In the genomic region with DNA sequence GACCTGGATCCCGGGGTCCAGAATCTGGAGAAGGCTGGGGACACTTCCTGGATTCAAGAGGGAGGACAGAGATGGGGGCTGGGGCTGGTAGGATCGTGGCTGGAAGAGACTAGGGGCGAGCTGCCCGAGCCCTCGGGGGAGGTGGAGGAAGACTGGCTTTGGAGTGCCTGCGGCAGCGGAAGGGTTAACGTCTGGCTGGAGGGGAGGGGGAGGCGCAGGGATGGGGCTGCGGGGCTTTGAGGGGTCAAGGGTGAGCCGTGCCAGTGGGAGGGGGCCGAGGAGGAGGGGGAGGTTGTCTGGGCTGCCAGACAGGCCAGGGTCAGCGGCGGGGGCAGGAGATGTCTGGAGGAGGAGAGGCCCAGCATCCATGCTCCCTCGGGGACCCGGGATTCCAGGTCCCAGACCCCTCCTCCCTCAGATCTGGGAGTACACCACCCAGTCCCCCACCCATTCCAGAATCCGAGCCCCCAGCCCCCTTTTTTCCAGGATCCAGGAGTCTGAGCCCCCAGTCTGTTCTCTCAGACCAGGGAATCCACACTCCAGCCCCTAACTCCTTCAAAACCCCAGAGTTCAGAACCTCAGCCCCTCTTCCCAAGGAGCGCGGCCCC, we compare ENCODE assay signal across 8 cellular contexts. TPM values are rescaled to one million over a fixed set of nuclear protein-coding genes. Genes with fewer than 3 reads are reported as not detected.
DNase-seq lines count a peak whose midpoint lies in the region; ATAC-seq and TF ChIP-seq lines count a peak whose summit lies in the region.

No MANE protein-coding gene starts in this region.

- no peak for ATAC-seq in HG03135 (IDR thresholded peaks at IDR 0.05; ENCODE audit: unreplicated experiment)
- no peak for ATAC-seq in HG02571 (IDR thresholded peaks at IDR 0.05; ENCODE audit: unreplicated experiment)

- H3K27ac ChIP-seq in liver (ENCODE audit: low read depth in 1 of 2, low read length in 2 of 2) (peak overlapping the region; percentile 74 to 81), suprapubic skin (peak overlapping the region; percentile 97)

- peaks cover 0 to 8% (median 1%) of the 10 kb centered on the region in 4 donors for H3K27me3 ChIP-seq in liver (ENCODE audit: control insufficient read depth in 4 of 4, insufficient read depth in 4 of 4, low read length in 3 of 4)
- no peaks in the 10 kb centered on the region for H3K27me3 ChIP-seq in suprapubic skin

- no peak for TF ChIP-seq RAD21 in liver (IDR thresholded peaks at IDR 0.05)

- no peaks in the 10 kb centered on the region for H3K36me3 ChIP-seq in liver (ENCODE audit: control insufficient read depth in 4 of 4, insufficient read depth in 3 of 4, low read depth in 1 of 4, low read length in 3 of 4)
- H3K36me3 ChIP-seq in suprapubic skin = peaks cover 13% of the 10 kb centered on the region

- peaks cover 0 to 6% (median 1%) of the 10 kb centered on the region in 4 donors for H3K4me1 ChIP-seq in liver (ENCODE audit: control insufficient read depth in 4 of 4, insufficient read depth in 4 of 4, low read length in 3 of 4)
- H3K4me1 ChIP-seq in suprapubic skin = peaks cover 53% of the 10 kb centered on the region

- H3K9me3 ChIP-seq in liver (ENCODE audit: control insufficient read depth in 4 of 4, low read length in 3 of 4) (no peaks in the 10 kb centered on the region), suprapubic skin (no peaks in the 10 kb centered on the region)

- DNase-seq in EL = peak; percentile 47
- DNase-seq in NCI-H82 (lab: John Stamatoyannopoulos, UW) = peak; percentile 46
- DNase-seq in cerebellar cortex (ENCODE audit: low spot score) = peak; percentile 42
- no peak for DNase-seq in suprapubic skin (ENCODE audit: low spot score in 2 of 2)
- no peak for DNase-seq in MV-4-11 (lab: John Stamatoyannopoulos, UW)

- no peak for TF ChIP-seq EP300 in suprapubic skin (IDR thresholded peaks at IDR 0.05)

- H3K4me3 ChIP-seq in liver (ENCODE audit: low read depth in 1 of 3, low read length in 3 of 3) = peak overlapping the region; percentile 17 to 54 (median 21)
- H3K4me3 ChIP-seq in suprapubic skin = peak overlapping the region; percentile 80

- TF ChIP-seq POLR2A in suprapubic skin (IDR thresholded peaks at IDR 0.05) = no peak

- WGBS in liver = 2% methylated on average over 19 of the region's 19 CpGs
- WGBS in suprapubic skin = 3% methylated on average over 17 of the region's 19 CpGs

- peak overlapping the region in 1 of 2 donors; percentile 34 for H3K9ac ChIP-seq in liver (ENCODE audit: low read depth in 1 of 2, low read length in 2 of 2)

- TF ChIP-seq CTCF in liver (IDR thresholded peaks at IDR 0.05; ENCODE audit: low read depth, low read length, missing input control) (no peak), suprapubic skin (IDR thresholded peaks at IDR 0.05) (no peak)

TF ChIP-seq in liver, 16 proteins besides CTCF, POLR2A, EP300 and RAD21:
- TF ChIP-seq NR2F2 (IDR thresholded peaks at IDR 0.05) (no peak), RXRA (IDR thresholded peaks at IDR 0.05) (no peak), HNF4G (IDR thresholded peaks at IDR 0.05) (no peak), JUND (IDR thresholded peaks at IDR 0.05) (no peak), GABPA (IDR thresholded peaks at IDR 0.05 in 1 of 2, conservative IDR thresholded peaks at IDR 0.05 in 1 of 2) (no peak), FOXA1 (IDR thresholded peaks at IDR 0.05) (no peak), EGR1 (IDR thresholded peaks at IDR 0.05; ENCODE audit: low read depth in 2 of 2) (no peak), FOXA2 (IDR thresholded peaks at IDR 0.05) (no peak), SP1 (IDR thresholded peaks at IDR 0.05) (no peak), TAF1 (conservative IDR thresholded peaks at IDR 0.05) (no peak)
- TF ChIP-seq, protein P1, sequence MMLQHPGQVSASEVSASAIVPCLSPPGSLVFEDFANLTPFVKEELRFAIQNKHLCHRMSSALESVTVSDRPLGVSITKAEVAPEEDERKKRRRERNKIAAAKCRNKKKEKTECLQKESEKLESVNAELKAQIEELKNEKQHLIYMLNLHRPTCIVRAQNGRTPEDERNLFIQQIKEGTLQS (IDR thresholded peaks at IDR 0.05) = no peak
- TF ChIP-seq, protein P2, sequence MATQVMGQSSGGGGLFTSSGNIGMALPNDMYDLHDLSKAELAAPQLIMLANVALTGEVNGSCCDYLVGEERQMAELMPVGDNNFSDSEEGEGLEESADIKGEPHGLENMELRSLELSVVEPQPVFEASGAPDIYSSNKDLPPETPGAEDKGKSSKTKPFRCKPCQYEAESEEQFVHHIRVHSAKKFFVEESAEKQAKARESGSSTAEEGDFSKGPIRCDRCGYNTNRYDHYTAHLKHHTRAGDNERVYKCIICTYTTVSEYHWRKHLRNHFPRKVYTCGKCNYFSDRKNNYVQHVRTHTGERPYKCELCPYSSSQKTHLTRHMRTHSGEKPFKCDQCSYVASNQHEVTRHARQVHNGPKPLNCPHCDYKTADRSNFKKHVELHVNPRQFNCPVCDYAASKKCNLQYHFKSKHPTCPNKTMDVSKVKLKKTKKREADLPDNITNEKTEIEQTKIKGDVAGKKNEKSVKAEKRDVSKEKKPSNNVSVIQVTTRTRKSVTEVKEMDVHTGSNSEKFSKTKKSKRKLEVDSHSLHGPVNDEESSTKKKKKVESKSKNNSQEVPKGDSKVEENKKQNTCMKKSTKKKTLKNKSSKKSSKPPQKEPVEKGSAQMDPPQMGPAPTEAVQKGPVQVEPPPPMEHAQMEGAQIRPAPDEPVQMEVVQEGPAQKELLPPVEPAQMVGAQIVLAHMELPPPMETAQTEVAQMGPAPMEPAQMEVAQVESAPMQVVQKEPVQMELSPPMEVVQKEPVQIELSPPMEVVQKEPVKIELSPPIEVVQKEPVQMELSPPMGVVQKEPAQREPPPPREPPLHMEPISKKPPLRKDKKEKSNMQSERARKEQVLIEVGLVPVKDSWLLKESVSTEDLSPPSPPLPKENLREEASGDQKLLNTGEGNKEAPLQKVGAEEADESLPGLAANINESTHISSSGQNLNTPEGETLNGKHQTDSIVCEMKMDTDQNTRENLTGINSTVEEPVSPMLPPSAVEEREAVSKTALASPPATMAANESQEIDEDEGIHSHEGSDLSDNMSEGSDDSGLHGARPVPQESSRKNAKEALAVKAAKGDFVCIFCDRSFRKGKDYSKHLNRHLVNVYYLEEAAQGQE (IDR thresholded peaks at IDR 0.05) = no peak
- TF ChIP-seq, protein P3, sequence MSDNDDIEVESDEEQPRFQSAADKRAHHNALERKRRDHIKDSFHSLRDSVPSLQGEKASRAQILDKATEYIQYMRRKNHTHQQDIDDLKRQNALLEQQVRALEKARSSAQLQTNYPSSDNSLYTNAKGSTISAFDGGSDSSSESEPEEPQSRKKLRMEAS (IDR thresholded peaks at IDR 0.05) = no peak
- TF ChIP-seq, protein P4, sequence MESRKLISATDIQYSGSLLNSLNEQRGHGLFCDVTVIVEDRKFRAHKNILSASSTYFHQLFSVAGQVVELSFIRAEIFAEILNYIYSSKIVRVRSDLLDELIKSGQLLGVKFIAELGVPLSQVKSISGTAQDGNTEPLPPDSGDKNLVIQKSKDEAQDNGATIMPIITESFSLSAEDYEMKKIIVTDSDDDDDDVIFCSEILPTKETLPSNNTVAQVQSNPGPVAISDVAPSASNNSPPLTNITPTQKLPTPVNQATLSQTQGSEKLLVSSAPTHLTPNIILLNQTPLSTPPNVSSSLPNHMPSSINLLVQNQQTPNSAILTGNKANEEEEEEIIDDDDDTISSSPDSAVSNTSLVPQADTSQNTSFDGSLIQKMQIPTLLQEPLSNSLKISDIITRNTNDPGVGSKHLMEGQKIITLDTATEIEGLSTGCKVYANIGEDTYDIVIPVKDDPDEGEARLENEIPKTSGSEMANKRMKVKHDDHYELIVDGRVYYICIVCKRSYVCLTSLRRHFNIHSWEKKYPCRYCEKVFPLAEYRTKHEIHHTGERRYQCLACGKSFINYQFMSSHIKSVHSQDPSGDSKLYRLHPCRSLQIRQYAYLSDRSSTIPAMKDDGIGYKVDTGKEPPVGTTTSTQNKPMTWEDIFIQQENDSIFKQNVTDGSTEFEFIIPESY (IDR thresholded peaks at IDR 0.05) = no peak

RNA-seq across cellular contexts. Expression of a gene that starts 3.3 kb away (rescaled TPM):
- total RNA-seq in liver (1 to 10 TPM; 1.5 to 2.5 TPM), suprapubic skin (10 to 100 TPM in 1 of 4 donors, 1 to 10 TPM in 3; 3.1 to 23.2 (median 7.8) TPM)
- 1 to 10 TPM in 1 of 2 donors, under 1 TPM in 1; 0.92 to 1.2 TPM for polyA plus RNA-seq in liver

RNA-seq across cellular contexts. Expression of a gene that starts 33.9 kb away (rescaled TPM):
- under 1 TPM in 1 of 2 donors, not detected in 1; 0.05 TPM for total RNA-seq in liver
- polyA plus RNA-seq in liver = under 1 TPM in 1 of 2 donors, not detected in 1; 0.07 TPM
- total RNA-seq in suprapubic skin = 1 to 10 TPM in 3 of 4 donors, not detected in 1; 2.2 to 9.8 (median 4.4) TPM

RNA-seq across cellular contexts. Expression of a gene that starts 43.2 kb away (rescaled TPM):
- total RNA-seq in liver = 1 to 10 TPM; 1.7 to 6.9 TPM
- 1 to 10 TPM in 1 of 2 donors, not detected in 1; 3.2 TPM for polyA plus RNA-seq in liver
- total RNA-seq in suprapubic skin = under 1 TPM in 3 of 4 donors, not detected in 1; 0.30 to 0.72 (median 0.36) TPM

RNA-seq across cellular contexts. Expression of a gene that starts 59.7 kb away (rescaled TPM):
- total RNA-seq in liver = under 1 TPM in 1 of 2 donors, not detected in 1; 0.70 TPM
- under 1 TPM in 1 of 2 donors, not detected in 1; 0.42 TPM for polyA plus RNA-seq in liver
- under 1 TPM in 1 of 4 donors, not detected in 3; 0.38 TPM for total RNA-seq in suprapubic skin

Comparison
In these comparisons a context has a peak if more than half of its experiments do, and no peak if none do; other contexts are left out.
1. DNase-seq: peak in EL (single experiment), NCI-H82 (single experiment) and cerebellar cortex (single experiment); none in suprapubic skin (0 of 2) and MV-4-11 (single experiment).